2 cellular contexts compared by ENCODE assay signal in genomic region chr21:45552696-45553391, GRCh38.
TF ChIP-seq lines count a peak whose summit lies in the region.

No MANE protein-coding gene starts in this region.

TF ChIP-seq in IMR-90, 13 proteins besides CTCF, POLR2A, EP300 and RAD21:
- TF ChIP-seq USF2 (IDR thresholded peaks at IDR 0.05; ENCODE audit: low read depth, low read length) (no peak), RFX5 (IDR thresholded peaks at IDR 0.05; ENCODE audit: low read depth, low read length) (no peak), SMC3 (IDR thresholded peaks at IDR 0.05; ENCODE audit: low read depth, low read length) (no peak), MAFK (IDR thresholded peaks at IDR 0.05; ENCODE audit: low read depth, low read length) (no peak), MXI1 (IDR thresholded peaks at IDR 0.05; ENCODE audit: borderline replicate concordance, low read depth, low read length) (no peak), FOS (IDR thresholded peaks at IDR 0.05; ENCODE audit: low read depth, low read length) (no peak), BHLHE40 (IDR thresholded peaks at IDR 0.05; ENCODE audit: low read depth, low read length) (no peak), RCOR1 (IDR thresholded peaks at IDR 0.05; ENCODE audit: insufficient replicate concordance, low read length) (no peak), CHD1 (IDR thresholded peaks at IDR 0.05; ENCODE audit: low read depth, low read length) (no peak), CEBPB (IDR thresholded peaks at IDR 0.05; ENCODE audit: low read depth, low read length) (no peak), NFE2L2 (IDR thresholded peaks at IDR 0.05; ENCODE audit: low read depth, low read length) (no peak), MAZ (IDR thresholded peaks at IDR 0.05; ENCODE audit: borderline replicate concordance, low read depth, low read length) (no peak)
- TF ChIP-seq, protein P1, sequence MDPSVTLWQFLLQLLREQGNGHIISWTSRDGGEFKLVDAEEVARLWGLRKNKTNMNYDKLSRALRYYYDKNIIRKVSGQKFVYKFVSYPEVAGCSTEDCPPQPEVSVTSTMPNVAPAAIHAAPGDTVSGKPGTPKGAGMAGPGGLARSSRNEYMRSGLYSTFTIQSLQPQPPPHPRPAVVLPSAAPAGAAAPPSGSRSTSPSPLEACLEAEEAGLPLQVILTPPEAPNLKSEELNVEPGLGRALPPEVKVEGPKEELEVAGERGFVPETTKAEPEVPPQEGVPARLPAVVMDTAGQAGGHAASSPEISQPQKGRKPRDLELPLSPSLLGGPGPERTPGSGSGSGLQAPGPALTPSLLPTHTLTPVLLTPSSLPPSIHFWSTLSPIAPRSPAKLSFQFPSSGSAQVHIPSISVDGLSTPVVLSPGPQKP (IDR thresholded peaks at IDR 0.05; ENCODE audit: borderline replicate concordance, low read depth, low read length): no peak

TF ChIP-seq in H1, 55 proteins besides CTCF, POLR2A, EP300 and RAD21:
- TF ChIP-seq YY1 (IDR thresholded peaks at IDR 0.05; ENCODE audit: low read depth, low read length) (no peak), KDM4A (IDR thresholded peaks at IDR 0.05; ENCODE audit: low read depth, low read length, severe bottlenecking) (no peak), JUND (IDR thresholded peaks at IDR 0.05; ENCODE audit: low read length) (no peak), SIN3A (conservative IDR thresholded peaks at IDR 0.05 in 1 of 2, IDR thresholded peaks at IDR 0.05 in 1 of 2; ENCODE audit: low read depth in 1 of 2, low read length in 2 of 2) (no peak), EGR1 (IDR thresholded peaks at IDR 0.05; ENCODE audit: borderline replicate concordance, low read depth, low read length) (no peak), EZH2 (IDR thresholded peaks at IDR 0.05; ENCODE audit: low read depth, low read length, severe bottlenecking) (no peak), CBX5 (IDR thresholded peaks at IDR 0.05; ENCODE audit: low read depth, low read length) (no peak), KDM5A (IDR thresholded peaks at IDR 0.05; ENCODE audit: low read length) (no peak), BACH1 (IDR thresholded peaks at IDR 0.05; ENCODE audit: low read length) (no peak), KDM1A (IDR thresholded peaks at IDR 0.05; ENCODE audit: borderline replicate concordance, low read length) (no peak), POLR2AphosphoS5 (IDR thresholded peaks at IDR 0.05; ENCODE audit: low read depth, low read length) (no peak), TAF1 (IDR thresholded peaks at IDR 0.05; ENCODE audit: low read depth, low read length) (no peak), TBP (IDR thresholded peaks at IDR 0.05; ENCODE audit: low read depth, low read length) (no peak), SIX5 (IDR thresholded peaks at IDR 0.05; ENCODE audit: low read depth, low read length) (no peak), HDAC2 (IDR thresholded peaks at IDR 0.05; ENCODE audit: borderline replicate concordance in 1 of 2, low read depth in 2 of 2, low read length in 2 of 2) (no peak), CTBP2 (IDR thresholded peaks at IDR 0.05; ENCODE audit: borderline replicate concordance, insufficient read depth, insufficient read length, low read length) (no peak), RFX5 (IDR thresholded peaks at IDR 0.05; ENCODE audit: borderline replicate concordance, low read depth, low read length) (no peak)
- TF ChIP-seq, protein P2, sequence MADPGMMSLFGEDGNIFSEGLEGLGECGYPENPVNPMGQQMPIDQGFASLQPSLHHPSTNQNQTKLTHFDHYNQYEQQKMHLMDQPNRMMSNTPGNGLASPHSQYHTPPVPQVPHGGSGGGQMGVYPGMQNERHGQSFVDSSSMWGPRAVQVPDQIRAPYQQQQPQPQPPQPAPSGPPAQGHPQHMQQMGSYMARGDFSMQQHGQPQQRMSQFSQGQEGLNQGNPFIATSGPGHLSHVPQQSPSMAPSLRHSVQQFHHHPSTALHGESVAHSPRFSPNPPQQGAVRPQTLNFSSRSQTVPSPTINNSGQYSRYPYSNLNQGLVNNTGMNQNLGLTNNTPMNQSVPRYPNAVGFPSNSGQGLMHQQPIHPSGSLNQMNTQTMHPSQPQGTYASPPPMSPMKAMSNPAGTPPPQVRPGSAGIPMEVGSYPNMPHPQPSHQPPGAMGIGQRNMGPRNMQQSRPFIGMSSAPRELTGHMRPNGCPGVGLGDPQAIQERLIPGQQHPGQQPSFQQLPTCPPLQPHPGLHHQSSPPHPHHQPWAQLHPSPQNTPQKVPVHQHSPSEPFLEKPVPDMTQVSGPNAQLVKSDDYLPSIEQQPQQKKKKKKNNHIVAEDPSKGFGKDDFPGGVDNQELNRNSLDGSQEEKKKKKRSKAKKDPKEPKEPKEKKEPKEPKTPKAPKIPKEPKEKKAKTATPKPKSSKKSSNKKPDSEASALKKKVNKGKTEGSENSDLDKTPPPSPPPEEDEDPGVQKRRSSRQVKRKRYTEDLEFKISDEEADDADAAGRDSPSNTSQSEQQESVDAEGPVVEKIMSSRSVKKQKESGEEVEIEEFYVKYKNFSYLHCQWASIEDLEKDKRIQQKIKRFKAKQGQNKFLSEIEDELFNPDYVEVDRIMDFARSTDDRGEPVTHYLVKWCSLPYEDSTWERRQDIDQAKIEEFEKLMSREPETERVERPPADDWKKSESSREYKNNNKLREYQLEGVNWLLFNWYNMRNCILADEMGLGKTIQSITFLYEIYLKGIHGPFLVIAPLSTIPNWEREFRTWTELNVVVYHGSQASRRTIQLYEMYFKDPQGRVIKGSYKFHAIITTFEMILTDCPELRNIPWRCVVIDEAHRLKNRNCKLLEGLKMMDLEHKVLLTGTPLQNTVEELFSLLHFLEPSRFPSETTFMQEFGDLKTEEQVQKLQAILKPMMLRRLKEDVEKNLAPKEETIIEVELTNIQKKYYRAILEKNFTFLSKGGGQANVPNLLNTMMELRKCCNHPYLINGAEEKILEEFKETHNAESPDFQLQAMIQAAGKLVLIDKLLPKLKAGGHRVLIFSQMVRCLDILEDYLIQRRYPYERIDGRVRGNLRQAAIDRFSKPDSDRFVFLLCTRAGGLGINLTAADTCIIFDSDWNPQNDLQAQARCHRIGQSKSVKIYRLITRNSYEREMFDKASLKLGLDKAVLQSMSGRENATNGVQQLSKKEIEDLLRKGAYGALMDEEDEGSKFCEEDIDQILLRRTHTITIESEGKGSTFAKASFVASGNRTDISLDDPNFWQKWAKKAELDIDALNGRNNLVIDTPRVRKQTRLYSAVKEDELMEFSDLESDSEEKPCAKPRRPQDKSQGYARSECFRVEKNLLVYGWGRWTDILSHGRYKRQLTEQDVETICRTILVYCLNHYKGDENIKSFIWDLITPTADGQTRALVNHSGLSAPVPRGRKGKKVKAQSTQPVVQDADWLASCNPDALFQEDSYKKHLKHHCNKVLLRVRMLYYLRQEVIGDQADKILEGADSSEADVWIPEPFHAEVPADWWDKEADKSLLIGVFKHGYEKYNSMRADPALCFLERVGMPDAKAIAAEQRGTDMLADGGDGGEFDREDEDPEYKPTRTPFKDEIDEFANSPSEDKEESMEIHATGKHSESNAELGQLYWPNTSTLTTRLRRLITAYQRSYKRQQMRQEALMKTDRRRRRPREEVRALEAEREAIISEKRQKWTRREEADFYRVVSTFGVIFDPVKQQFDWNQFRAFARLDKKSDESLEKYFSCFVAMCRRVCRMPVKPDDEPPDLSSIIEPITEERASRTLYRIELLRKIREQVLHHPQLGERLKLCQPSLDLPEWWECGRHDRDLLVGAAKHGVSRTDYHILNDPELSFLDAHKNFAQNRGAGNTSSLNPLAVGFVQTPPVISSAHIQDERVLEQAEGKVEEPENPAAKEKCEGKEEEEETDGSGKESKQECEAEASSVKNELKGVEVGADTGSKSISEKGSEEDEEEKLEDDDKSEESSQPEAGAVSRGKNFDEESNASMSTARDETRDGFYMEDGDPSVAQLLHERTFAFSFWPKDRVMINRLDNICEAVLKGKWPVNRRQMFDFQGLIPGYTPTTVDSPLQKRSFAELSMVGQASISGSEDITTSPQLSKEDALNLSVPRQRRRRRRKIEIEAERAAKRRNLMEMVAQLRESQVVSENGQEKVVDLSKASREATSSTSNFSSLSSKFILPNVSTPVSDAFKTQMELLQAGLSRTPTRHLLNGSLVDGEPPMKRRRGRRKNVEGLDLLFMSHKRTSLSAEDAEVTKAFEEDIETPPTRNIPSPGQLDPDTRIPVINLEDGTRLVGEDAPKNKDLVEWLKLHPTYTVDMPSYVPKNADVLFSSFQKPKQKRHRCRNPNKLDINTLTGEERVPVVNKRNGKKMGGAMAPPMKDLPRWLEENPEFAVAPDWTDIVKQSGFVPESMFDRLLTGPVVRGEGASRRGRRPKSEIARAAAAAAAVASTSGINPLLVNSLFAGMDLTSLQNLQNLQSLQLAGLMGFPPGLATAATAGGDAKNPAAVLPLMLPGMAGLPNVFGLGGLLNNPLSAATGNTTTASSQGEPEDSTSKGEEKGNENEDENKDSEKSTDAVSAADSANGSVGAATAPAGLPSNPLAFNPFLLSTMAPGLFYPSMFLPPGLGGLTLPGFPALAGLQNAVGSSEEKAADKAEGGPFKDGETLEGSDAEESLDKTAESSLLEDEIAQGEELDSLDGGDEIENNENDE (IDR thresholded peaks at IDR 0.05; ENCODE audit: insufficient replicate concordance, low read length): no peak
- TF ChIP-seq, protein P3, sequence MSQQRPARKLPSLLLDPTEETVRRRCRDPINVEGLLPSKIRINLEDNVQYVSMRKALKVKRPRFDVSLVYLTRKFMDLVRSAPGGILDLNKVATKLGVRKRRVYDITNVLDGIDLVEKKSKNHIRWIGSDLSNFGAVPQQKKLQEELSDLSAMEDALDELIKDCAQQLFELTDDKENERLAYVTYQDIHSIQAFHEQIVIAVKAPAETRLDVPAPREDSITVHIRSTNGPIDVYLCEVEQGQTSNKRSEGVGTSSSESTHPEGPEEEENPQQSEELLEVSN (IDR thresholded peaks at IDR 0.05): no peak
